8 cellular contexts compared by ENCODE assay signal in genomic region chr7:99551329-99551728, GRCh38. TPM values are rescaled to one million over a fixed set of nuclear protein-coding genes. Genes with fewer than 3 reads are reported as not detected.
A peak's percentile ranks its signal among the peaks of the same experiment; 100 is the strongest.
DNase-seq lines count a peak whose midpoint lies in the region; ATAC-seq, FAIRE-seq and TF ChIP-seq lines count a peak whose summit lies in the region.

No MANE protein-coding gene starts in this region.

- H3K4me2 ChIP-seq in HepG2 (ENCODE audit: low read depth, low read length) = peak overlapping the region; percentile 74

- H3K36me3 ChIP-seq in body of pancreas (replicated peaks in 1 of 2; ENCODE audit: insufficient read depth in 1 of 2, low read depth in 2 of 2) (peaks cover 7% of the 10 kb centered on the region in 2 donors), HepG2 (replicated peaks in 1 of 2; ENCODE audit: control insufficient read depth in 1 of 2, insufficient read depth in 2 of 2, low read length in 2 of 2) (peaks cover 4 to 21% of the 10 kb centered on the region in 2 experiments; a peak in 4 of 5 replicates), transverse colon (peaks cover 0 to 15% (median 2%) of the 10 kb centered on the region in 4 donors)

- H3K27me3 ChIP-seq in body of pancreas (no peaks in the 10 kb centered on the region), HepG2 (ENCODE audit: control insufficient read depth in 1 of 2, insufficient read depth in 2 of 2, low read length in 2 of 2) (no peaks in the 10 kb centered on the region; a peak in 1 of 5 replicates), transverse colon (no peaks in the 10 kb centered on the region)

- in situ Hi-C loops in HepG2 (cut with HindIII; ENCODE audit: extremely low pct_ligation_motif_present, low pct_unique_long_range_greater_than_20kb) (no loop called here), transverse colon (cut with MboI; ENCODE audit: low pct_ligation_motif_present in 1 of 4, low pct_unique_long_range_greater_than_20kb in 1 of 4, low sequenced_read_pairs in 3 of 4) (loop anchor here in 1 of 4 donors (10.0 kb wide), 1 partner anchor 47 kb away; the partner anchor contains the start of genes ZKSCAN5 and ZNF394)

- peak overlapping the region; percentile 96 for H3K9ac ChIP-seq in HepG2 (ENCODE audit: insufficient read depth, low read depth, low read length)

- peaks cover 58% of the 10 kb centered on the region for H3K36me3 Mint-ChIP-seq in activated naive CD4-positive, alpha-beta T cell treated with anti-CD3 and anti-CD28 coated beads, Interleukin-2, amount 10 ng/mL, durations not matched to agents 7 days and 5 days

- ATAC-seq in body of pancreas (peak; percentile 21), HepG2 (peak; percentile 68), HG03571 (IDR thresholded peaks at IDR 0.05; ENCODE audit: unreplicated experiment) (no peak)

- intact Hi-C loops in body of pancreas (cut with DNase I) = no loop called here
- intact Hi-C loops in HepG2 (cut with micrococcal nuclease; ENCODE audit: unreplicated experiment) = no loop called here
- intact Hi-C loops in transverse colon (cut with DNase I; ENCODE audit: low total_unique reads) = no loop called here

- H3K79me2 ChIP-seq in HepG2 (ENCODE audit: insufficient read depth, low read length) = peaks cover 20% of the 10 kb centered on the region

- no peaks in the 10 kb centered on the region for H4K20me1 ChIP-seq in HepG2 (ENCODE audit: insufficient read depth, low read length)

- peaks cover 7% of the 10 kb centered on the region for H3K9me3 Mint-ChIP-seq in activated naive CD4-positive, alpha-beta T cell treated with anti-CD3 and anti-CD28 coated beads, Interleukin-2, amount 10 ng/mL, durations not matched to agents 7 days and 5 days

- H3K9me3 ChIP-seq in body of pancreas (no peaks in the 10 kb centered on the region), HepG2 (ENCODE audit: low read length) (no peaks in the 10 kb centered on the region), transverse colon (peaks cover 0 to 12% of the 10 kb centered on the region in 2 donors)

- TF ChIP-seq POLR2A in body of pancreas (IDR thresholded peaks at IDR 0.05) (no peak), HepG2 (IDR thresholded peaks at IDR 0.05; ENCODE audit: insufficient read depth in 1 of 2, low read depth in 2 of 2, low read length in 2 of 2) (no peak), transverse colon (IDR thresholded peaks at IDR 0.05) (no peak)

- BruUV-seq in HepG2 (replicated peaks; lab: Mats Ljungman, UMichigan) = TSS peak; percentile 76

- H3K27me3 Mint-ChIP-seq in activated naive CD4-positive, alpha-beta T cell treated with anti-CD3 and anti-CD28 coated beads, Interleukin-2, amount 10 ng/mL, durations not matched to agents 7 days and 5 days = no peaks in the 10 kb centered on the region

- peaks cover 10% of the 10 kb centered on the region for H3K4me1 ChIP-seq in body of pancreas
- H3K4me1 ChIP-seq in HepG2 (ENCODE audit: insufficient read depth, low read length) = peaks cover 19% of the 10 kb centered on the region
- peaks cover 0 to 18% (median 9%) of the 10 kb centered on the region in 4 donors for H3K4me1 ChIP-seq in transverse colon

- H3K27ac ChIP-seq in body of pancreas (peak overlapping the region; percentile 51 to 88 (median 78)), HepG2 (ENCODE audit: extremely low read length, insufficient read depth, low read length) (peak overlapping the region; percentile 65), transverse colon (peak overlapping the region; percentile 79 to 86 (median 84))

- no peak for TF ChIP-seq CTCF in body of pancreas (IDR thresholded peaks at IDR 0.05)
- no peak for TF ChIP-seq CTCF in HepG2 (CRISPR knock-in tag; IDR thresholded peaks at IDR 0.05)
- no peak for TF ChIP-seq CTCF in transverse colon (IDR thresholded peaks at IDR 0.05)

- H3K27ac Mint-ChIP-seq in activated naive CD4-positive, alpha-beta T cell treated with anti-CD3 and anti-CD28 coated beads, Interleukin-2, amount 10 ng/mL, durations not matched to agents 7 days and 5 days = peak overlapping the region; percentile 89

- POLR2A ChIA-PET in HepG2 (lab: Yijun Ruan, JAX) = interaction anchor here (1.1 to 1.2 kb wide), 4 partner anchors 12 to 368 kb away, joined by 4 to 7 read pairs (median 6); partner anchors contain the start of genes TRIM4, ZKSCAN5 and ZNF394

- DNase-seq in activated naive CD4-positive, alpha-beta T cell treated with anti-CD3 and anti-CD28 coated beads, Interleukin-2, amount 10 ng/mL, durations not matched to agents 7 days and 5 days = no peak
- DNase-seq in activated naive CD4-positive, alpha-beta T cell treated with anti-CD3 and anti-CD28 coated beads, Interleukin-2, amount 50 U/mL, for 16 hours = no peak
- DNase-seq in body of pancreas (no peak), HepG2 (ENCODE audit: low spot score) (no peak), transverse colon (no peak), NCI-H510A treated with DMSO at 0.1 percent for 48 hours (lab: John Stamatoyannopoulos, UW) (no peak), SKM-1 treated with dmso at 0.1 percent for 144 hours (lab: John Stamatoyannopoulos, UW; ENCODE audit: unreplicated experiment) (no peak)

- WGBS in body of pancreas, 2 donors = 4 to 9% methylated on average over 12 to 15 of the region's 15 CpGs
- 2% methylated on average over 15 of the region's 15 CpGs for WGBS in HepG2 (ENCODE audit: low lambda C conversion rate)
- WGBS in transverse colon (ENCODE audit: low coverage in 1 of 2), 2 donors = 23% methylated on average over 15 of the region's 15 CpGs; no CpG with 5 or more reads in 1 of the 2 donors

- TF ChIP-seq RAD21 in HepG2 (CRISPR knock-in tag; IDR thresholded peaks at IDR 0.05) = no peak

- peak overlapping the region; percentile 83 for H3K4me3 Mint-ChIP-seq in activated naive CD4-positive, alpha-beta T cell treated with anti-CD3 and anti-CD28 coated beads, Interleukin-2, amount 10 ng/mL, durations not matched to agents 7 days and 5 days

- H3K4me1 Mint-ChIP-seq in activated naive CD4-positive, alpha-beta T cell treated with anti-CD3 and anti-CD28 coated beads, Interleukin-2, amount 10 ng/mL, durations not matched to agents 7 days and 5 days = peaks cover 35% of the 10 kb centered on the region

- H2AFZ ChIP-seq in HepG2 (ENCODE audit: low read length) = no peak overlapping the region

- CTCF ChIA-PET in activated naive CD4-positive, alpha-beta T cell treated with anti-CD3 and anti-CD28 coated beads, Interleukin-2, amount 10 ng/mL, durations not matched to agents 7 days and 5 days (lab: Charles Lee) = no interaction called here
- CTCF ChIA-PET in HepG2 (lab: Yijun Ruan, JAX; ENCODE audit: low intra/inter-chr PET ratio, low total read pairs) = no interaction called here

- H3K4me3 ChIP-seq in body of pancreas = peak overlapping the region; percentile 76 to 89
- H3K4me3 ChIP-seq in HepG2 (replicated peaks in 1 of 3; ENCODE audit: insufficient read depth in 1 of 3, low read depth in 2 of 3, low read length in 3 of 3) = peak overlapping the region; percentile 72 to 92 (median 88)
- H3K4me3 ChIP-seq in transverse colon = peak overlapping the region; percentile 72 to 96 (median 78)

- TF ChIP-seq EP300 in HepG2 (IDR thresholded peaks at IDR 0.05; ENCODE audit: low read depth in 2 of 2, low read length in 2 of 2) (no peak), HepG2 (CRISPR knock-in tag; IDR thresholded peaks at IDR 0.05; ENCODE audit: borderline replicate concordance) (no peak), transverse colon (IDR thresholded peaks at IDR 0.05; ENCODE audit: low read depth) (no peak)

- FAIRE-seq in HepG2 (lab: Jason Lieb, UNC) = no peak

RNA-seq across cellular contexts. Expression of gene FAM200A, which starts 0.6 kb away (rescaled TPM):
- total RNA-seq in body of pancreas (1 to 10 TPM; 3.9 to 7.3 TPM), HepG2 (2016; rRNA removed; fragmentation: Illumina TruSeq; extraction: Trizol) (6.3 and 10.4 TPM in 2 replicates), transverse colon (1 to 10 TPM in 2 of 4 donors, under 1 TPM in 1, not detected in 1; 0.40 to 4.2 (median 4.1) TPM)
- total RNA-seq in HepG2 (2016; cell fraction: cytosol; rRNA removed; fragmentation: Illumina TruSeq; extraction: Trizol; ENCODE audit: low read depth) = 1.0 and 1.3 TPM in 2 replicates
- 6.0 and 8.6 TPM in 2 replicates for total RNA-seq in HepG2 (2016; cell fraction: insoluble cytoplasmic fraction; rRNA removed; fragmentation: Illumina TruSeq; extraction: Trizol)
- 3.2 and 3.9 TPM in 2 replicates for total RNA-seq in HepG2 (2016; cell fraction: membrane; rRNA removed; fragmentation: Illumina TruSeq; extraction: Trizol)
- 3.5 and 4.0 TPM in 2 replicates for total RNA-seq in HepG2 (2016; cell fraction: nucleus; rRNA removed; fragmentation: Illumina TruSeq; extraction: Trizol)
- 4.7 and 5.4 TPM in 2 replicates for polyA plus RNA-seq in HepG2 (2011; rRNA removed)
- 3.4 and 4.4 TPM in 2 replicates for polyA plus RNA-seq in HepG2 (2011; cell fraction: cytosol; rRNA removed)
- polyA plus RNA-seq in HepG2 (2011; cell fraction: nucleus; rRNA removed) = 0.87 and 1.9 TPM in 2 replicates
- 4.5 and 5.0 TPM in 2 replicates for polyA plus RNA-seq in HepG2 (2012)
- polyA plus RNA-seq in HepG2 (2016; cell fraction: cytosol; fragmentation: Illumina TruSeq; extraction: Trizol; ENCODE audit: low read depth) = 0.53 and 0.85 TPM in 2 replicates
- 8.3 and 10.1 TPM in 2 replicates for polyA plus RNA-seq in HepG2 (2016; cell fraction: insoluble cytoplasmic fraction; fragmentation: Illumina TruSeq; extraction: Trizol; ENCODE audit: low read depth)
- polyA plus RNA-seq in HepG2 (2016; cell fraction: membrane; fragmentation: Illumina TruSeq; extraction: Trizol; ENCODE audit: low read depth) = 1.4 and 1.9 TPM in 2 replicates
- 5.9 and 6.7 TPM in 2 replicates for polyA plus RNA-seq in HepG2 (2016; cell fraction: nucleus; fragmentation: Illumina TruSeq; extraction: Trizol; ENCODE audit: insufficient read depth, low read depth)
- polyA minus RNA-seq in HepG2 (2011; rRNA and poly(A)+ RNA removed; ENCODE audit: low replicate concordance) = 1.1 and 3.9 TPM in 2 replicates
- 2.8 and 3.8 TPM in 2 replicates for polyA minus RNA-seq in HepG2 (2011; cell fraction: cytosol; rRNA and poly(A)+ RNA removed)
- polyA minus RNA-seq in HepG2 (2011; cell fraction: nucleus; rRNA and poly(A)+ RNA removed) = 6.2 and 7.5 TPM in 2 replicates

RNA-seq across cellular contexts. Expression of gene ZNF655, which starts 7.1 kb away (rescaled TPM):
- total RNA-seq in body of pancreas = 10 to 100 TPM; 73.5 to 86.4 TPM
- 53.4 and 54.8 TPM in 2 replicates for total RNA-seq in HepG2 (2016; rRNA removed; fragmentation: Illumina TruSeq; extraction: Trizol)
- 16.2 and 27.8 TPM in 2 replicates for total RNA-seq in HepG2 (2016; cell fraction: cytosol; rRNA removed; fragmentation: Illumina TruSeq; extraction: Trizol; ENCODE audit: low read depth)
- total RNA-seq in HepG2 (2016; cell fraction: insoluble cytoplasmic fraction; rRNA removed; fragmentation: Illumina TruSeq; extraction: Trizol) = 55.5 and 56.9 TPM in 2 replicates
- 43.6 and 47.0 TPM in 2 replicates for total RNA-seq in HepG2 (2016; cell fraction: membrane; rRNA removed; fragmentation: Illumina TruSeq; extraction: Trizol)
- 62.9 and 68.9 TPM in 2 replicates for total RNA-seq in HepG2 (2016; cell fraction: nucleus; rRNA removed; fragmentation: Illumina TruSeq; extraction: Trizol)
- polyA plus RNA-seq in HepG2 (2011; rRNA removed) = 75.6 and 83.2 TPM in 2 replicates
- 46.0 and 47.5 TPM in 2 replicates for polyA plus RNA-seq in HepG2 (2011; cell fraction: cytosol; rRNA removed)
- polyA plus RNA-seq in HepG2 (2011; cell fraction: nucleus; rRNA removed) = 141 and 161 TPM in 2 replicates
- 32.8 and 35.8 TPM in 2 replicates for polyA plus RNA-seq in HepG2 (2012)
- polyA plus RNA-seq in HepG2 (2016; cell fraction: cytosol; fragmentation: Illumina TruSeq; extraction: Trizol; ENCODE audit: low read depth) = 22.2 and 35.6 TPM in 2 replicates
- polyA plus RNA-seq in HepG2 (2016; cell fraction: insoluble cytoplasmic fraction; fragmentation: Illumina TruSeq; extraction: Trizol; ENCODE audit: low read depth) = 41.3 and 42.7 TPM in 2 replicates
- 30.7 and 38.8 TPM in 2 replicates for polyA plus RNA-seq in HepG2 (2016; cell fraction: membrane; fragmentation: Illumina TruSeq; extraction: Trizol; ENCODE audit: low read depth)
- 77.8 and 80.4 TPM in 2 replicates for polyA plus RNA-seq in HepG2 (2016; cell fraction: nucleus; fragmentation: Illumina TruSeq; extraction: Trizol; ENCODE audit: insufficient read depth, low read depth)
- polyA minus RNA-seq in HepG2 (2011; rRNA and poly(A)+ RNA removed; ENCODE audit: low replicate concordance) = 46.6 and 83.6 TPM in 2 replicates
- polyA minus RNA-seq in HepG2 (2011; cell fraction: cytosol; rRNA and poly(A)+ RNA removed) = 24.0 and 25.8 TPM in 2 replicates
- 176 and 200 TPM in 2 replicates for polyA minus RNA-seq in HepG2 (2011; cell fraction: nucleus; rRNA and poly(A)+ RNA removed)
- total RNA-seq in transverse colon = 100 to 1,000 TPM; 153 to 304 (median 226) TPM

RNA-seq across cellular contexts. Expression of gene TMEM225B, which starts 46.7 kb away (rescaled TPM):
- under 1 TPM in 1 of 2 donors, not detected in 1; 0.52 TPM for total RNA-seq in body of pancreas
- 0.60 and 0.95 TPM in 2 replicates for total RNA-seq in HepG2 (2016; rRNA removed; fragmentation: Illumina TruSeq; extraction: Trizol)
- 2.2 and 2.6 TPM in 2 replicates for total RNA-seq in HepG2 (2016; cell fraction: cytosol; rRNA removed; fragmentation: Illumina TruSeq; extraction: Trizol; ENCODE audit: low read depth)
- 0.42 and 0.65 TPM in 2 replicates for total RNA-seq in HepG2 (2016; cell fraction: insoluble cytoplasmic fraction; rRNA removed; fragmentation: Illumina TruSeq; extraction: Trizol)
- 1.3 and 1.4 TPM in 2 replicates for total RNA-seq in HepG2 (2016; cell fraction: membrane; rRNA removed; fragmentation: Illumina TruSeq; extraction: Trizol)
- 1.3 and 1.4 TPM in 2 replicates for total RNA-seq in HepG2 (2016; cell fraction: nucleus; rRNA removed; fragmentation: Illumina TruSeq; extraction: Trizol)
- polyA plus RNA-seq in HepG2 (2011; rRNA removed) = 0.78 and 1.6 TPM in 2 replicates
- 0.83 and 1.5 TPM in 2 replicates for polyA plus RNA-seq in HepG2 (2011; cell fraction: cytosol; rRNA removed)
- polyA plus RNA-seq in HepG2 (2011; cell fraction: nucleus; rRNA removed) = 3.0 and 3.2 TPM in 2 replicates
- polyA plus RNA-seq in HepG2 (2012) = 1.9 and 2.5 TPM in 2 replicates
- 1.4 and 2.2 TPM in 2 replicates for polyA plus RNA-seq in HepG2 (2016; cell fraction: cytosol; fragmentation: Illumina TruSeq; extraction: Trizol; ENCODE audit: low read depth)
- polyA plus RNA-seq in HepG2 (2016; cell fraction: insoluble cytoplasmic fraction; fragmentation: Illumina TruSeq; extraction: Trizol; ENCODE audit: low read depth) = 0.38 and 0.45 TPM in 2 replicates
- polyA plus RNA-seq in HepG2 (2016; cell fraction: membrane; fragmentation: Illumina TruSeq; extraction: Trizol; ENCODE audit: low read depth) = 1.4 and 1.9 TPM in 2 replicates
- 1.1 and 2.7 TPM in 2 replicates for polyA plus RNA-seq in HepG2 (2016; cell fraction: nucleus; fragmentation: Illumina TruSeq; extraction: Trizol; ENCODE audit: insufficient read depth, low read depth)
- polyA minus RNA-seq in HepG2 (2011; rRNA and poly(A)+ RNA removed; ENCODE audit: low replicate concordance) = 0.12 and 0.19 TPM in 2 replicates
- polyA minus RNA-seq in HepG2 (2011; cell fraction: cytosol; rRNA and poly(A)+ RNA removed) = 1.1 TPM in 1 of 2 replicates, not detected in the other
- polyA minus RNA-seq in HepG2 (2011; cell fraction: nucleus; rRNA and poly(A)+ RNA removed) = 0.90 and 1.2 TPM in 2 replicates
- 1 to 10 TPM in 1 of 4 donors, under 1 TPM in 1, not detected in 2; 0.68 to 1.6 TPM for total RNA-seq in transverse colon

RNA-seq across cellular contexts. Expression of gene ZKSCAN5, which starts 46.9 kb away (rescaled TPM):
- total RNA-seq in body of pancreas (1 to 10 TPM; 3.3 to 4.7 TPM), HepG2 (2016; rRNA removed; fragmentation: Illumina TruSeq; extraction: Trizol) (11.7 and 14.4 TPM in 2 replicates), transverse colon (1 to 10 TPM; 4.5 to 8.7 (median 5.9) TPM)
- total RNA-seq in HepG2 (2016; cell fraction: cytosol; rRNA removed; fragmentation: Illumina TruSeq; extraction: Trizol; ENCODE audit: low read depth) = 2.1 and 2.3 TPM in 2 replicates
- total RNA-seq in HepG2 (2016; cell fraction: insoluble cytoplasmic fraction; rRNA removed; fragmentation: Illumina TruSeq; extraction: Trizol) = 11.7 and 14.5 TPM in 2 replicates
- 7.0 and 7.8 TPM in 2 replicates for total RNA-seq in HepG2 (2016; cell fraction: membrane; rRNA removed; fragmentation: Illumina TruSeq; extraction: Trizol)
- 7.9 and 10.0 TPM in 2 replicates for total RNA-seq in HepG2 (2016; cell fraction: nucleus; rRNA removed; fragmentation: Illumina TruSeq; extraction: Trizol)
- 5.2 and 5.5 TPM in 2 replicates for polyA plus RNA-seq in HepG2 (2011; rRNA removed)
- polyA plus RNA-seq in HepG2 (2011; cell fraction: cytosol; rRNA removed) = 3.4 and 4.6 TPM in 2 replicates
- 4.1 and 5.2 TPM in 2 replicates for polyA plus RNA-seq in HepG2 (2011; cell fraction: nucleus; rRNA removed)
- 5.5 and 5.7 TPM in 2 replicates for polyA plus RNA-seq in HepG2 (2012)
- 1.1 TPM in 2 replicates for polyA plus RNA-seq in HepG2 (2016; cell fraction: cytosol; fragmentation: Illumina TruSeq; extraction: Trizol; ENCODE audit: low read depth)
- polyA plus RNA-seq in HepG2 (2016; cell fraction: insoluble cytoplasmic fraction; fragmentation: Illumina TruSeq; extraction: Trizol; ENCODE audit: low read depth) = 11.4 and 12.4 TPM in 2 replicates
- 3.6 and 3.8 TPM in 2 replicates for polyA plus RNA-seq in HepG2 (2016; cell fraction: membrane; fragmentation: Illumina TruSeq; extraction: Trizol; ENCODE audit: low read depth)
- polyA plus RNA-seq in HepG2 (2016; cell fraction: nucleus; fragmentation: Illumina TruSeq; extraction: Trizol; ENCODE audit: insufficient read depth, low read depth) = 12.5 and 12.6 TPM in 2 replicates
- polyA minus RNA-seq in HepG2 (2011; rRNA and poly(A)+ RNA removed; ENCODE audit: low replicate concordance) = 10.3 and 16.0 TPM in 2 replicates
- polyA minus RNA-seq in HepG2 (2011; cell fraction: cytosol; rRNA and poly(A)+ RNA removed) = 6.9 and 7.2 TPM in 2 replicates
- 13.4 and 16.0 TPM in 2 replicates for polyA minus RNA-seq in HepG2 (2011; cell fraction: nucleus; rRNA and poly(A)+ RNA removed)

RNA-seq across cellular contexts. Expression of gene ZNF394, which starts 51.2 kb away (rescaled TPM):
- total RNA-seq in body of pancreas = 10 to 100 TPM; 18.7 to 21.4 TPM
- 18.7 and 19.6 TPM in 2 replicates for total RNA-seq in HepG2 (2016; rRNA removed; fragmentation: Illumina TruSeq; extraction: Trizol)
- total RNA-seq in HepG2 (2016; cell fraction: cytosol; rRNA removed; fragmentation: Illumina TruSeq; extraction: Trizol; ENCODE audit: low read depth) = 14.4 and 15.6 TPM in 2 replicates
- total RNA-seq in HepG2 (2016; cell fraction: insoluble cytoplasmic fraction; rRNA removed; fragmentation: Illumina TruSeq; extraction: Trizol) = 17.1 and 18.1 TPM in 2 replicates
- 18.0 and 18.1 TPM in 2 replicates for total RNA-seq in HepG2 (2016; cell fraction: membrane; rRNA removed; fragmentation: Illumina TruSeq; extraction: Trizol)
- total RNA-seq in HepG2 (2016; cell fraction: nucleus; rRNA removed; fragmentation: Illumina TruSeq; extraction: Trizol) = 12.9 and 15.2 TPM in 2 replicates
- 7.8 and 8.6 TPM in 2 replicates for polyA plus RNA-seq in HepG2 (2011; rRNA removed)
- polyA plus RNA-seq in HepG2 (2011; cell fraction: cytosol; rRNA removed) = 6.9 and 7.2 TPM in 2 replicates
- polyA plus RNA-seq in HepG2 (2011; cell fraction: nucleus; rRNA removed) = 9.1 and 13.1 TPM in 2 replicates
- 7.0 and 7.3 TPM in 2 replicates for polyA plus RNA-seq in HepG2 (2012)
- 2.2 and 2.9 TPM in 2 replicates for polyA plus RNA-seq in HepG2 (2016; cell fraction: cytosol; fragmentation: Illumina TruSeq; extraction: Trizol; ENCODE audit: low read depth)
- polyA plus RNA-seq in HepG2 (2016; cell fraction: insoluble cytoplasmic fraction; fragmentation: Illumina TruSeq; extraction: Trizol; ENCODE audit: low read depth) = 12.0 and 13.7 TPM in 2 replicates
- 4.1 and 4.3 TPM in 2 replicates for polyA plus RNA-seq in HepG2 (2016; cell fraction: membrane; fragmentation: Illumina TruSeq; extraction: Trizol; ENCODE audit: low read depth)
- polyA plus RNA-seq in HepG2 (2016; cell fraction: nucleus; fragmentation: Illumina TruSeq; extraction: Trizol; ENCODE audit: insufficient read depth, low read depth) = 20.5 and 23.9 TPM in 2 replicates
- polyA minus RNA-seq in HepG2 (2011; rRNA and poly(A)+ RNA removed; ENCODE audit: low replicate concordance) = 9.5 and 16.3 TPM in 2 replicates
- 7.2 and 9.4 TPM in 2 replicates for polyA minus RNA-seq in HepG2 (2011; cell fraction: cytosol; rRNA and poly(A)+ RNA removed)
- 20.2 and 23.1 TPM in 2 replicates for polyA minus RNA-seq in HepG2 (2011; cell fraction: nucleus; rRNA and poly(A)+ RNA removed)
- total RNA-seq in transverse colon = 10 to 100 TPM; 24.5 to 48.7 (median 38.5) TPM
